Comparison of ENCODE assay signal across 11 cellular contexts in genomic region chr18:79668203-79668602, GRCh38.
"Had no signal": no experiment of that assay in that cellular context is flagged by ENCODE, and none has a peak within 500 bp of the region (broad histone marks: within the 10 kb centered on the region; RNA-seq: fewer than 3 reads in every experiment).

No MANE protein-coding gene starts in this region.

- H3K9me3 ChIP-seq: HAP-1 had no signal

- H2AFZ ChIP-seq: GM23248, GM23338 had no signal

- H3K9ac ChIP-seq: GM23248 had no signal

- DNase-seq: GM23248, GOT3, H7, H9, HCEC 1CT, HFFc6 had no signal

- FAIRE-seq: H1, H54 had no signal

- ATAC-seq: GM23338, HCT116 had no signal

- H3K36me3 ChIP-seq: HAP-1 had no signal

- H3K27ac ChIP-seq: GM23248 had no signal

- H3K4me3 ChIP-seq: GM23248, GM23338, HAP-1 had no signal

- H3K4me2 ChIP-seq: GM23338 had no signal
